ENCODE assay signal across 33 cellular contexts in the genomic region with DNA sequence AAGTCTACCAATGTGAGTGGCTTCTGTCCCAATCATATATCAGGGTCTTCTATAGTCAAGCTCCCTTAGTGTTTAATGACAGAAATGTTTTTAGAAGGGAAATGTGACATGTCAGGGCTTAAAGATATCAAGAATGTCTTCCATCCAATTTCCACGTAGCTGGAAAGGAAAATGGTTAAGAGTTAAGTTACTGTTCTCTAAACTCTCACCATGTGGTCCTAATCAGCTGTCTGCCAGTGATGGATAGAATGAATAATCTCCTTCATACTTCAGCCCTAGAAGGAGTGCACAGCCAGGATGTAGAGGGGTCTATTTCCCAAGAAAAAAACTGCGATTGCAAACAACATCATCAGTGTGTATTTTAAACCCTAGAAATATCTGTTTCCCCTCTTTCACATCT. TPM values are rescaled to one million over a fixed set of nuclear protein-coding genes. Genes with fewer than 3 reads are reported as not detected.
"Had no signal": no experiment of that assay in that cellular context is flagged by ENCODE, and none has a peak within 500 bp of the region (broad histone marks: within the 10 kb centered on the region; RNA-seq: fewer than 3 reads in every experiment).

No MANE protein-coding gene starts in this region.

- H3K27ac ChIP-seq: neural progenitor cell, ovary, parathyroid adenoma, psoas muscle, right lobe of liver, sigmoid colon, spleen, suprapubic skin, testis, tibial artery, transverse colon, upper lobe of right lung, uterus had no signal

- H3K4me1 Mint-ChIP-seq: naive thymus-derived CD8-positive, alpha-beta T cell; nephron progenitor cell; neural progenitor cell; stimulated activated naive CD8-positive, alpha-beta T cell treated with anti-CD3 and anti-CD28 coated beads, Interleukin-15, amount 100 ng/mL, for 72 hours had no signal

- H3K36me3 ChIP-seq: neural progenitor cell, ovary, right lobe of liver, sigmoid colon, spleen, suprapubic skin, tibial artery, transverse colon, upper lobe of right lung, uterus had no signal

- H3K4me2 ChIP-seq: neural progenitor cell had no signal

- H3K27me3 ChIP-seq: neural progenitor cell, ovary, right lobe of liver, sigmoid colon, spleen, testis, upper lobe of right lung, uterus had no signal

- H2AFZ ChIP-seq: neural progenitor cell, parathyroid adenoma had no signal

- H3K36me3 Mint-ChIP-seq: natural killer cell treated with Interleukin-12 subunit alpha and Interleukin-12 subunit beta and Interleukin-15 and Interleukin-18, amount 100 ng/mL, for 72 hours; neural progenitor cell; stimulated activated memory B cell treated with anti-CD40 and anti-IgM and Interleukin-4, amounts not matched to agents 10 μg/mL and 1 μg/mL and 100 μg/mL, for 72 hours; type B pancreatic cell had no signal

- H3K4me1 ChIP-seq: neural progenitor cell, parathyroid adenoma, psoas muscle, right lobe of liver, sigmoid colon, suprapubic skin, testis, tibial artery, transverse colon, upper lobe of right lung, uterus had no signal

- H3K9me3 Mint-ChIP-seq: naive thymus-derived CD8-positive, alpha-beta T cell; natural killer cell treated with Interleukin-12 subunit alpha and Interleukin-12 subunit beta and Interleukin-15 and Interleukin-18, amount 100 ng/mL, for 72 hours; nephron progenitor cell; neural progenitor cell; stimulated activated memory B cell treated with anti-CD40 and anti-IgM and Interleukin-4, amounts not matched to agents 10 μg/mL and 1 μg/mL and 100 μg/mL, for 72 hours; stimulated activated naive CD8-positive, alpha-beta T cell treated with anti-CD3 and anti-CD28 coated beads, Interleukin-15, amount 100 ng/mL, for 72 hours; type B pancreatic cell had no signal

- H3K27ac Mint-ChIP-seq: naive thymus-derived CD8-positive, alpha-beta T cell; natural killer cell treated with Interleukin-12 subunit alpha and Interleukin-12 subunit beta and Interleukin-15 and Interleukin-18, amount 100 ng/mL, for 72 hours; nephron progenitor cell; neural progenitor cell; progenitor cell of endocrine pancreas; stimulated activated memory B cell treated with anti-CD40 and anti-IgM and Interleukin-4, amounts not matched to agents 10 μg/mL and 1 μg/mL and 100 μg/mL, for 72 hours; type B pancreatic cell had no signal

- H3K9me3 ChIP-seq: ovary, psoas muscle, right lobe of liver, sigmoid colon, spleen, suprapubic skin, testis, tibial artery, transverse colon, upper lobe of right lung, uterus had no signal

- H3K9ac ChIP-seq: neural progenitor cell, parathyroid adenoma had no signal

- H3K79me2 ChIP-seq: parathyroid adenoma had no signal

- H3K4me3 Mint-ChIP-seq: naive thymus-derived CD8-positive, alpha-beta T cell; natural killer cell treated with Interleukin-12 subunit alpha and Interleukin-12 subunit beta and Interleukin-15 and Interleukin-18, amount 100 ng/mL, for 72 hours; nephron progenitor cell; neural progenitor cell; stimulated activated memory B cell treated with anti-CD40 and anti-IgM and Interleukin-4, amounts not matched to agents 10 μg/mL and 1 μg/mL and 100 μg/mL, for 72 hours; stimulated activated naive CD8-positive, alpha-beta T cell treated with anti-CD3 and anti-CD28 coated beads, Interleukin-15, amount 100 ng/mL, for 72 hours; type B pancreatic cell had no signal

- DNase-seq: naive thymus-derived CD8-positive, alpha-beta T cell; nephron progenitor cell; occipital lobe; ovary; posterior cingulate gyrus; psoas muscle; right cardiac atrium; right lobe of liver; sigmoid colon; small intestine; spleen; stimulated activated CD4-positive, alpha-beta T cell treated with anti-CD3 and anti-CD28 coated beads, Interleukin-12 subunit alpha, Interleukin-12 subunit beta, amount 100 ng/mL, for 4 hours; stimulated activated CD4-positive, alpha-beta T cell treated with anti-CD3 and anti-CD28 coated beads, Interleukin-1b, Interleukin-23, amount 100 ng/mL, for 48 hours; stimulated activated CD4-positive, alpha-beta T cell treated with anti-CD3 and anti-CD28 coated beads, Interleukin-4, amount 100 ng/mL, for 1 hour; stimulated activated CD4-positive, alpha-beta T cell treated with anti-CD3 and anti-CD28 coated beads, Interleukin-4, amount 100 ng/mL, for 4 hours; stimulated activated CD8-positive, alpha-beta memory T cell treated with anti-CD3 and anti-CD28 coated beads, Interleukin-4, amount 100 ng/mL, for 48 hours; stimulated activated naive CD4-positive, alpha-beta T cell; stimulated activated naive CD8-positive, alpha-beta T cell treated with anti-CD3 and anti-CD28 coated beads, Interleukin-15, amount 100 ng/mL, for 72 hours; stimulated activated naive CD8-positive, alpha-beta T cell treated with anti-CD3 and anti-CD28 coated beads, Interleukin-15, Interleukin-2, amounts not matched to agents 100 U/mL and 50 U/mL, for 24 hours; substantia nigra; testis; tibial artery; transverse colon; upper lobe of right lung; uterus had no signal

- H3K4me3 ChIP-seq: neural progenitor cell, ovary, psoas muscle, right lobe of liver, sigmoid colon, spleen, suprapubic skin, testis, tibial artery, transverse colon, upper lobe of right lung, uterus had no signal

- ATAC-seq: naive thymus-derived CD8-positive, alpha-beta T cell; natural killer cell treated with Interleukin-12 subunit alpha and Interleukin-12 subunit beta and Interleukin-15 and Interleukin-18, amount 100 ng/mL, for 72 hours; psoas muscle; right cardiac atrium; right lobe of liver; stimulated activated memory B cell treated with anti-CD40 and anti-IgM and Interleukin-4, amounts not matched to agents 10 μg/mL and 1 μg/mL and 100 μg/mL, for 72 hours; stimulated activated naive CD8-positive, alpha-beta T cell treated with anti-CD3 and anti-CD28 coated beads, Interleukin-15, amount 100 ng/mL, for 72 hours; stimulated activated naive CD8-positive, alpha-beta T cell treated with anti-CD3 and anti-CD28 coated beads, Interleukin-15, Interleukin-2, amounts not matched to agents 100 U/mL and 50 U/mL, for 24 hours; upper lobe of right lung had no signal

RNA-seq across cellular contexts. Expression of a gene that starts 36.3 kb away (rescaled TPM):
- total RNA-seq: osteoblast had no signal
